16 cellular contexts compared by ENCODE assay signal in the genomic region with DNA sequence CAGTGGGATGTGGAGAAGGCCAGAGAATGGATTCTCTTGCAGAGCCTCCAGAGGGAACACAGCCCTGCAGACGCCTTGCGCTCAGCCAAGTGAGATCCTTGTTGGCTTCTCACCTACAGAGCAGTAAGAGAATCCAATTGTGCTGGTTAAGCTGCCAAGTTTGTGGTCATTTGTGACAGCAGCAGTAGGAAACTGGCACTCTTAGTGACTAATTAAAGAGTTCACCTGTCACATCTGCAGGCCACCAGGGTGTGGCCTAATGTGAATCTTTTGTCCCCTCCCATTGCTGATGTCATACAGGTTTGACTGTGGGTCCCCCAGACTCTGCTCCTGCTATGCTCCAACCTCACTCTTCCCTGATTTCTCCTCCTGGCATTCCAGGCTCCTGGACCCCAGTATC.
DNase-seq lines count a peak whose midpoint lies in the region; ATAC-seq and TF ChIP-seq lines count a peak whose summit lies in the region.
"Had no signal": no experiment of that assay in that cellular context is flagged by ENCODE, and none has a peak within 500 bp of the region (broad histone marks: within the 10 kb centered on the region; RNA-seq: fewer than 3 reads in every experiment).

No MANE protein-coding gene starts in this region.

- TF ChIP-seq CTCF in GM13977 (IDR thresholded peaks at IDR 0.05; ENCODE audit: extremely low read depth, insufficient read depth, missing control alignments) = no peak

- DNase-seq in DMS53 (lab: John Stamatoyannopoulos, UW) (peak; percentile 55), DMS53 treated with DMSO at 0.1 percent for 48 hours (lab: John Stamatoyannopoulos, UW; ENCODE audit: unreplicated experiment) (no peak), NCI-H2107 treated with DMSO at 0.1 percent for 48 hours (lab: John Stamatoyannopoulos, UW; ENCODE audit: unreplicated experiment) (peak; percentile 28), astrocyte of the hippocampus (ENCODE audit: low read depth, low spot score) (peak; percentile 43), sciatic nerve (ENCODE audit: low spot score) (peak; percentile 13), GM13977 (ENCODE audit: low spot score) (no peak), Right ventricle myocardium superior (no peak), NCI-H2081 treated with DMSO at 0.1 percent for 48 hours (lab: John Stamatoyannopoulos, UW) (no peak)
- DNase-seq: C1 segment of cervical spinal cord, KBM-7, NCI-H1048, NCI-H1694, NCI-H2171 treated with DMSO at 0.1 percent for 48 hours, NCI-H524 treated with DMSO at 0.1 percent for 48 hours, SHP77 had no signal

- intact Hi-C loops in sciatic nerve (cut with DNase I) (no loop called here), Right ventricle myocardium superior (cut with DNase I) (no loop called here)

- no peak for ATAC-seq in sciatic nerve
- no peak for ATAC-seq in Right ventricle myocardium superior (ENCODE audit: poor library complexity)
- ATAC-seq: Panc1 had no signal

- in situ Hi-C loops in GM13977 (cut with MboI; ENCODE audit: low pct_unique_long_range_greater_than_20kb, low sequenced_read_pairs, unreplicated experiment) = no loop called here

Comparison
In these comparisons a context has a peak if more than half of its experiments do, and no peak if none do; other contexts are left out.
1. DNase-seq: peak in DMS53 (single experiment), NCI-H2107 treated with DMSO at 0.1 percent for 48 hours (single experiment), astrocyte of the hippocampus (single experiment) and sciatic nerve (single experiment); none in DMS53 treated with DMSO at 0.1 percent for 48 hours (single experiment), GM13977 (single experiment), Right ventricle myocardium superior (single experiment) and NCI-H2081 treated with DMSO at 0.1 percent for 48 hours (single experiment).